In the genomic region with DNA sequence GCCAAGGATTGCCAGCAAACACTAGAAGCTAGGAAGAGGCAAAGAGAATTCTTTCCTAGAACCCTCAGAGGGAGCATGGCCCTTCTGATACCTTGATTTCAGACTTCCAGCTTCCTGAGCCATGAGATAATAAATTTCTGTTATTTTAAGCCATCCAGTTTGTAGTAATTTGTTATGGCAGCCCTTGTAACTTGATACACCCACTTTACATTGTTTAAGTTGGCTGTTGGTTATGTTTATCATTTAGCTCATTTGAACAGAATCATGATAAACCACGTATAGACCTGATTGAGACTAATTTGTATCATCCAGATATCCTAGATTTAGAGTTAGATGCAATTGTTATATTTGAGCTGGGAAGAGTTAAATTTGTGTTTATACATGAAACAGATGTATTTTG, we compare ENCODE assay signal across 27 cellular contexts.
"Had no signal": no experiment of that assay in that cellular context is flagged by ENCODE, and none has a peak within 500 bp of the region (broad histone marks: within the 10 kb centered on the region; RNA-seq: fewer than 3 reads in every experiment).

No MANE protein-coding gene starts in this region.

- H3K36me3 ChIP-seq: esophagus muscularis mucosa, heart right ventricle, sigmoid colon, vagina had no signal

- H2AFZ ChIP-seq: parathyroid adenoma had no signal

- H3K9me3 ChIP-seq: esophagus muscularis mucosa, heart right ventricle, psoas muscle, sigmoid colon, vagina had no signal

- H3K4me3 Mint-ChIP-seq: activated CD4-positive, alpha-beta T cell treated with anti-CD3 and anti-CD28 coated beads for 36 hours; activated CD8-positive, alpha-beta memory T cell treated with anti-CD3 and anti-CD28 coated beads, Interleukin-2, amount 10 ng/mL, durations not matched to agents 7 days and 5 days; activated CD8-positive, alpha-beta T cell treated with anti-CD3 and anti-CD28 coated beads, Interleukin-2, amount 10 ng/mL, durations not matched to agents 7 days and 5 days; activated T-cell treated with anti-CD3 and anti-CD28 coated beads, Interleukin-2, amount 50 U/mL, for 72 hours; central memory CD8-positive, alpha-beta T cell; dendritic cell treated with granulocyte-macrophage colony-stimulating factor and Interleukin-4, amounts not matched to agents 40 ng/mL and 50 ng/mL, for 4 days; endodermal cell; naive thymus-derived CD4-positive, alpha-beta T cell; stimulated activated effector memory CD8-positive, alpha-beta T cell treated with anti-CD3 and anti-CD28 coated beads, Interleukin-12 subunit alpha, Interleukin-12 subunit beta, amount 100 ng/mL, for 72 hours; stimulated activated naive CD8-positive, alpha-beta T cell treated with anti-CD3 and anti-CD28 coated beads, Interleukin-15, amount 100 ng/mL, for 72 hours; type B pancreatic cell had no signal

- H3K27ac Mint-ChIP-seq: activated CD4-positive, alpha-beta T cell treated with anti-CD3 and anti-CD28 coated beads for 36 hours; activated CD8-positive, alpha-beta memory T cell treated with anti-CD3 and anti-CD28 coated beads, Interleukin-2, amount 10 ng/mL, durations not matched to agents 7 days and 5 days; activated CD8-positive, alpha-beta T cell treated with anti-CD3 and anti-CD28 coated beads, Interleukin-2, amount 10 ng/mL, durations not matched to agents 7 days and 5 days; activated naive CD4-positive, alpha-beta T cell treated with anti-CD3 and anti-CD28 coated beads, Interleukin-2, amount 50 U/mL, for 72 hours; activated T-cell treated with anti-CD3 and anti-CD28 coated beads, Interleukin-2, amount 50 U/mL, for 72 hours; dendritic cell treated with granulocyte-macrophage colony-stimulating factor and Interleukin-4, amounts not matched to agents 40 ng/mL and 50 ng/mL, for 4 days; endodermal cell; naive thymus-derived CD4-positive, alpha-beta T cell; stimulated activated effector memory CD8-positive, alpha-beta T cell treated with anti-CD3 and anti-CD28 coated beads, Interleukin-12 subunit alpha, Interleukin-12 subunit beta, amount 100 ng/mL, for 72 hours; stimulated activated naive CD8-positive, alpha-beta T cell treated with anti-CD3 and anti-CD28 coated beads, Interleukin-15, amount 100 ng/mL, for 72 hours; type B pancreatic cell had no signal

- H3K4me3 ChIP-seq: esophagus muscularis mucosa, heart right ventricle, psoas muscle, sigmoid colon, vagina had no signal

- ATAC-seq: activated CD4-positive, alpha-beta T cell treated with anti-CD3 and anti-CD28 coated beads for 36 hours; activated CD8-positive, alpha-beta memory T cell treated with anti-CD3 and anti-CD28 coated beads, Interleukin-2, amount 10 ng/mL, durations not matched to agents 7 days and 5 days; activated CD8-positive, alpha-beta T cell treated with anti-CD3 and anti-CD28 coated beads, Interleukin-2, amount 10 ng/mL, durations not matched to agents 7 days and 5 days; activated naive CD4-positive, alpha-beta T cell treated with anti-CD3 and anti-CD28 coated beads, Interleukin-2, amount 50 U/mL, for 72 hours; activated T-cell treated with anti-CD3 and anti-CD28 coated beads, Interleukin-2, amount 50 U/mL, for 72 hours; heart right ventricle; naive thymus-derived CD4-positive, alpha-beta T cell; psoas muscle; stimulated activated effector memory CD8-positive, alpha-beta T cell treated with anti-CD3 and anti-CD28 coated beads, Interleukin-12 subunit alpha, Interleukin-12 subunit beta, amount 100 ng/mL, for 72 hours; stimulated activated naive CD8-positive, alpha-beta T cell treated with anti-CD3 and anti-CD28 coated beads, Interleukin-15, amount 100 ng/mL, for 72 hours had no signal

- H3K36me3 Mint-ChIP-seq: activated CD8-positive, alpha-beta memory T cell treated with anti-CD3 and anti-CD28 coated beads, Interleukin-2, amount 10 ng/mL, durations not matched to agents 7 days and 5 days; activated naive CD4-positive, alpha-beta T cell treated with anti-CD3 and anti-CD28 coated beads, Interleukin-2, amount 50 U/mL, for 72 hours; naive thymus-derived CD4-positive, alpha-beta T cell; stimulated activated effector memory CD8-positive, alpha-beta T cell treated with anti-CD3 and anti-CD28 coated beads, Interleukin-12 subunit alpha, Interleukin-12 subunit beta, amount 100 ng/mL, for 72 hours; type B pancreatic cell had no signal

- H3K9me3 Mint-ChIP-seq: activated naive CD4-positive, alpha-beta T cell treated with anti-CD3 and anti-CD28 coated beads, Interleukin-2, amount 50 U/mL, for 72 hours; activated T-cell treated with anti-CD3 and anti-CD28 coated beads, Interleukin-2, amount 50 U/mL, for 72 hours; central memory CD8-positive, alpha-beta T cell; dendritic cell treated with granulocyte-macrophage colony-stimulating factor and Interleukin-4, amounts not matched to agents 40 ng/mL and 50 ng/mL, for 4 days; endodermal cell; stimulated activated effector memory CD8-positive, alpha-beta T cell treated with anti-CD3 and anti-CD28 coated beads, Interleukin-12 subunit alpha, Interleukin-12 subunit beta, amount 100 ng/mL, for 72 hours; stimulated activated naive CD8-positive, alpha-beta T cell treated with anti-CD3 and anti-CD28 coated beads, Interleukin-15, amount 100 ng/mL, for 72 hours; type B pancreatic cell had no signal

- H3K27me3 Mint-ChIP-seq: activated CD4-positive, alpha-beta T cell treated with anti-CD3 and anti-CD28 coated beads for 36 hours; central memory CD8-positive, alpha-beta T cell; stimulated activated naive CD8-positive, alpha-beta T cell treated with anti-CD3 and anti-CD28 coated beads, Interleukin-15, amount 100 ng/mL, for 72 hours; type B pancreatic cell had no signal

- H3K9ac ChIP-seq: parathyroid adenoma had no signal

- H3K4me1 ChIP-seq: esophagus muscularis mucosa, heart right ventricle, parathyroid adenoma, psoas muscle, sigmoid colon, vagina had no signal

- H3K27ac ChIP-seq: esophagus muscularis mucosa, heart right ventricle, parathyroid adenoma, psoas muscle, sigmoid colon, vagina had no signal

- DNase-seq: activated CD4-positive, alpha-beta T cell treated with anti-CD3 and anti-CD28 coated beads for 36 hours; activated CD4-positive, CD25-positive, alpha-beta regulatory T cell; activated CD8-positive, alpha-beta memory T cell treated with anti-CD3 and anti-CD28 coated beads, Interleukin-2, amount 10 ng/mL, durations not matched to agents 7 days and 5 days; activated CD8-positive, alpha-beta T cell treated with anti-CD3 and anti-CD28 coated beads, Interleukin-2, amount 10 ng/mL, durations not matched to agents 7 days and 5 days; activated naive CD4-positive, alpha-beta T cell; activated T-cell treated with anti-CD3 and anti-CD28 coated beads for 4 hours; activated T-cell treated with anti-CD3 and anti-CD28 coated beads, Interleukin-2, amount 50 U/mL, for 72 hours; endodermal cell; foreskin melanocyte; heart right ventricle; midbrain; naive thymus-derived CD4-positive, alpha-beta T cell; psoas muscle; sigmoid colon; small intestine; stimulated activated CD4-positive, alpha-beta T cell treated with anti-CD3 and anti-CD28 coated beads, Interleukin-4, amount 100 ng/mL, for 24 hours; stimulated activated naive CD8-positive, alpha-beta T cell treated with anti-CD3 and anti-CD28 coated beads, Interleukin-15, amount 100 ng/mL, for 72 hours; substantia nigra had no signal

- H3K27me3 ChIP-seq: esophagus muscularis mucosa, sigmoid colon, vagina had no signal

- FAIRE-seq: bronchial epithelial cell, small intestine had no signal

- H3K4me1 Mint-ChIP-seq: activated CD4-positive, alpha-beta T cell treated with anti-CD3 and anti-CD28 coated beads for 36 hours; activated CD8-positive, alpha-beta memory T cell treated with anti-CD3 and anti-CD28 coated beads, Interleukin-2, amount 10 ng/mL, durations not matched to agents 7 days and 5 days; central memory CD8-positive, alpha-beta T cell; endodermal cell; stimulated activated effector memory CD8-positive, alpha-beta T cell treated with anti-CD3 and anti-CD28 coated beads, Interleukin-12 subunit alpha, Interleukin-12 subunit beta, amount 100 ng/mL, for 72 hours; stimulated activated naive CD8-positive, alpha-beta T cell treated with anti-CD3 and anti-CD28 coated beads, Interleukin-15, amount 100 ng/mL, for 72 hours had no signal

- H3K79me2 ChIP-seq: parathyroid adenoma had no signal
